8 cellular contexts compared by ENCODE assay signal in the genomic region with DNA sequence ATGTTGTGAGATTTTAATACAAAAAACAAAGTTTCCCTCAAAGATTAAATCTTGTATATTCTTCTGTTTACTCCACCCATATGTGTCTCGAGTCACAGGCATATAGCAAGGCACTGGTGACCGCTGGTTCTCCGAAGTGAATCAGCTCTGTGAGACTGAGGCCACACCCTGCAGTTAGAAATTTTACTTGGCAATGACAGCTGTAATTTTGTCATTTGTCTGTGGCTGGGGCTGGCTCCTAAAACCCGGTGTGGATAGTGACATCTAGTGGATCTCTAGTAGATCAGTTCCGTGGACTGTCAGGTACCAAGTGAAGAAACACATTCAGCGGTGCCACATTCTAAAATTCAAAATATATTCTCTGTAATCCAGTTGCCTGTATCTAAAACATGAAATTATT.
DNase-seq lines count a peak whose midpoint lies in the region; ATAC-seq, FAIRE-seq and TF ChIP-seq lines count a peak whose summit lies in the region.

No MANE protein-coding gene starts in this region.

- no peak overlapping the region for H3K4me3 Mint-ChIP-seq in activated T-helper 2 cell treated with anti-CD3 and anti-CD28 coated beads, Interferon-gamma antibody, Interleukin-2, Interleukin-4, amounts not matched to agents 10 μg/mL and 5 μg/mL and 100 μg/mL, durations not matched to agents 14 hours and 24 hours and 36 hours (ENCODE audit: low read depth)

- H3K27ac ChIP-seq in pancreas = peak overlapping the region in 3 of 4 donors; percentile 13 to 63 (median 52)

- no peaks in the 10 kb centered on the region for H3K27me3 ChIP-seq in pancreas

- H3K36me3 Mint-ChIP-seq in activated T-helper 2 cell treated with anti-CD3 and anti-CD28 coated beads, Interferon-gamma antibody, Interleukin-2, Interleukin-4, amounts not matched to agents 10 μg/mL and 5 μg/mL and 100 μg/mL, durations not matched to agents 14 hours and 24 hours and 36 hours (ENCODE audit: low read depth) = no peaks in the 10 kb centered on the region

- peaks cover 6 to 12% (median 7%) of the 10 kb centered on the region in 3 donors for H3K4me1 ChIP-seq in pancreas

- H3K9me3 ChIP-seq in pancreas = no peaks in the 10 kb centered on the region

- H3K4me3 ChIP-seq in AG09309 (ENCODE audit: control insufficient read depth, low read depth, low read length) = no peak overlapping the region
- no peak overlapping the region for H3K4me3 ChIP-seq in foreskin fibroblast (ENCODE audit: low read depth in 1 of 2, low read length in 2 of 2)
- H3K4me3 ChIP-seq in pancreas = no peak overlapping the region

- TF ChIP-seq CTCF in AG09309 (IDR thresholded peaks at IDR 0.05; ENCODE audit: control insufficient read depth, insufficient read depth, low read depth, low read length, missing control alignments) (peak; percentile 69), foreskin fibroblast (IDR thresholded peaks at IDR 0.05; ENCODE audit: low read depth, low read length) (peak; percentile 69), pancreas (IDR thresholded peaks at IDR 0.05) (peak in 3 of 4 donors; percentile 23 to 39 (median 30))

- H3K27ac Mint-ChIP-seq in activated T-helper 2 cell treated with anti-CD3 and anti-CD28 coated beads, Interferon-gamma antibody, Interleukin-2, Interleukin-4, amounts not matched to agents 10 μg/mL and 5 μg/mL and 100 μg/mL, durations not matched to agents 14 hours and 24 hours and 36 hours = no peak overlapping the region

- peaks cover 8% of the 10 kb centered on the region for H3K27me3 Mint-ChIP-seq in activated T-helper 2 cell treated with anti-CD3 and anti-CD28 coated beads, Interferon-gamma antibody, Interleukin-2, Interleukin-4, amounts not matched to agents 10 μg/mL and 5 μg/mL and 100 μg/mL, durations not matched to agents 14 hours and 24 hours and 36 hours (ENCODE audit: low read depth)

- H3K36me3 ChIP-seq in pancreas = peaks cover 0 to 23% (median 0%) of the 10 kb centered on the region in 3 donors

- peak; percentile 63 for DNase-seq in AG09309 (ENCODE audit: low read depth)
- DNase-seq in HUDEP-2 (lab: John Stamatoyannopoulos, UW; ENCODE audit: unreplicated experiment in 76 of 76) = peak in 73 of 76 experiments; percentile 9 to 95 (median 76)
- DNase-seq in OCI-M1 (lab: John Stamatoyannopoulos, UW) = peak; percentile 92
- peak; percentile 55 for DNase-seq in activated T-helper 2 cell treated with anti-CD3 and anti-CD28 coated beads, Interferon-gamma antibody, Interleukin-2, Interleukin-4, amounts not matched to agents 10 μg/mL and 5 μg/mL and 100 μg/mL, durations not matched to agents 14 hours and 24 hours and 36 hours (ENCODE audit: low spot score)
- DNase-seq in foreskin fibroblast = peak; percentile 69 to 86
- peak; percentile 54 to 74 (median 62) for DNase-seq in pancreas
- no peak for DNase-seq in NCI-H226

- H3K9me3 Mint-ChIP-seq in activated T-helper 2 cell treated with anti-CD3 and anti-CD28 coated beads, Interferon-gamma antibody, Interleukin-2, Interleukin-4, amounts not matched to agents 10 μg/mL and 5 μg/mL and 100 μg/mL, durations not matched to agents 14 hours and 24 hours and 36 hours = no peaks in the 10 kb centered on the region

- H3K4me1 Mint-ChIP-seq in activated T-helper 2 cell treated with anti-CD3 and anti-CD28 coated beads, Interferon-gamma antibody, Interleukin-2, Interleukin-4, amounts not matched to agents 10 μg/mL and 5 μg/mL and 100 μg/mL, durations not matched to agents 14 hours and 24 hours and 36 hours (ENCODE audit: low read depth) = peaks cover 4% of the 10 kb centered on the region

- ATAC-seq in GM18519 (IDR thresholded peaks at IDR 0.05; ENCODE audit: low FRiP score, unreplicated experiment) (peak; percentile 77), pancreas (peak; percentile 86 to 97 (median 96))

- FAIRE-seq in pancreas (lab: Jason Lieb, UNC) = peak; percentile 86

- intact Hi-C loops in activated T-helper 2 cell treated with anti-CD3 and anti-CD28 coated beads, Interferon-gamma antibody, Interleukin-2, Interleukin-4, amounts not matched to agents 10 μg/mL and 5 μg/mL and 100 μg/mL, durations not matched to agents 14 hours and 24 hours and 36 hours (cut with micrococcal nuclease) = loop anchor here (1.0 to 2.0 kb wide), 2 partner anchors 25 to 141 kb away; no protein-coding TSS in a partner anchor
- intact Hi-C loops in pancreas (cut with DNase I) = loop anchor here in 2 of 3 donors (10.0 kb wide), 3 partner anchors 63 to 197 kb away; no protein-coding TSS in a partner anchor

- 6% methylated on average over 6 of the region's 6 CpGs for WGBS in pancreas, 2 donors
